ENCODE assay signal across 19 cellular contexts in the genomic region with DNA sequence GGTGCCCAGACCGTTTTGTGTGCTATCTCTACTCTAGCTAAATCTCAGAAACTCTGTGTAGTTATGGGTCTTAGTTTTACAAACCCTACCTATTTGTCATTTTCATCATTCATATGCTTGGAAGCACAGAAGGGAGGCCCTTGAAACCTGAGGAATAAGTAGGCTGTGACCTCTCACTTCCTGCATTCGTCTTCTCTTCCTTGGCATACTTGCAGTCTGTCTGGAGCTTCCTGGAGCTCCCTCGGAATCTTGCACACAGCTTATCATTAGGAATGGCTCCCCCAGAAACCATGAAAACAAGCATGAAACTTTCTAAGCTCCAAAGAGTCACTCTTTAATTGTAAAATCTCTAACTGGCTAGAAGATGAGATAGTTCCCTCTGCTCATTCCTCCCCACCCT.
"Had no signal": no experiment of that assay in that cellular context is flagged by ENCODE, and none has a peak within 500 bp of the region (broad histone marks: within the 10 kb centered on the region; RNA-seq: fewer than 3 reads in every experiment).

No MANE protein-coding gene starts in this region.

- H3K36me3 Mint-ChIP-seq: activated naive CD4-positive, alpha-beta T cell treated with anti-CD3 and anti-CD28 coated beads, Interleukin-2, amount 50 U/mL, for 72 hours; memory B cell had no signal

- H3K4me3 Mint-ChIP-seq: activated CD4-positive, alpha-beta T cell treated with anti-CD3 and anti-CD28 coated beads for 36 hours; activated CD8-positive, alpha-beta T cell treated with anti-CD3 and anti-CD28 coated beads for 36 hours; endodermal cell; memory B cell; neural crest cell; T-helper 17 cell had no signal

- H3K27me3 Mint-ChIP-seq: activated CD4-positive, alpha-beta T cell treated with anti-CD3 and anti-CD28 coated beads for 36 hours; activated CD8-positive, alpha-beta T cell treated with anti-CD3 and anti-CD28 coated beads for 36 hours; memory B cell; T-helper 17 cell had no signal

- DNase-seq: activated CD4-positive, alpha-beta T cell treated with anti-CD3 and anti-CD28 coated beads for 36 hours; activated CD8-positive, alpha-beta T cell treated with anti-CD3 and anti-CD28 coated beads for 36 hours; activated gamma-delta T cell; activated T-cell treated with anti-CD3 and anti-CD28 coated beads, Interleukin-2, amount 50 U/mL, for 48 hours; amygdala; endodermal cell; erythroblast; islet precursor cell; ovary; spleen; stomach; T-helper 17 cell; testis; upper lobe of left lung had no signal

- H3K36me3 ChIP-seq: ovary, spleen, stomach, upper lobe of left lung had no signal

- H3K4me3 ChIP-seq: ovary, spleen, stomach, testis, upper lobe of left lung had no signal

- H3K9me3 ChIP-seq: ovary, spleen, stomach, testis, upper lobe of left lung had no signal

- H3K4me1 Mint-ChIP-seq: activated CD4-positive, alpha-beta T cell treated with anti-CD3 and anti-CD28 coated beads for 36 hours; memory B cell; neural crest cell; T-helper 17 cell had no signal

- H3K9me3 Mint-ChIP-seq: activated CD8-positive, alpha-beta T cell treated with anti-CD3 and anti-CD28 coated beads for 36 hours; endodermal cell; memory B cell had no signal

- ATAC-seq: activated CD4-positive, alpha-beta T cell treated with anti-CD3 and anti-CD28 coated beads for 36 hours; activated CD8-positive, alpha-beta T cell treated with anti-CD3 and anti-CD28 coated beads for 36 hours; activated naive CD4-positive, alpha-beta T cell treated with anti-CD3 and anti-CD28 coated beads, Interleukin-2, amount 50 U/mL, for 72 hours; left lobe of liver; sciatic nerve; T-helper 17 cell had no signal

- H3K27ac Mint-ChIP-seq: activated CD4-positive, alpha-beta T cell treated with anti-CD3 and anti-CD28 coated beads for 36 hours; activated CD8-positive, alpha-beta T cell treated with anti-CD3 and anti-CD28 coated beads for 36 hours; activated naive CD4-positive, alpha-beta T cell treated with anti-CD3 and anti-CD28 coated beads, Interleukin-2, amount 50 U/mL, for 72 hours; endodermal cell; memory B cell; T-helper 17 cell had no signal

- H3K27ac ChIP-seq: ovary, spleen, stomach, testis, upper lobe of left lung had no signal
